8 cellular contexts compared by ENCODE assay signal in genomic region chrX:55160685-55161552, GRCh38. TPM values are rescaled to one million over a fixed set of nuclear protein-coding genes. Genes with fewer than 3 reads are reported as not detected.
A peak's percentile ranks its signal among the peaks of the same experiment; 100 is the strongest.
DNase-seq lines count a peak whose midpoint lies in the region; ATAC-seq, FAIRE-seq and TF ChIP-seq lines count a peak whose summit lies in the region.

No MANE protein-coding gene starts in this region.

- in situ Hi-C loops in astrocyte of the cerebellum (cut with HindIII; ENCODE audit: low sequenced_read_pairs), result no loop called here

- H3K4me1 Mint-ChIP-seq in T-helper 2 cell treated with Interferon-gamma antibody and Interleukin-4, amounts not matched to agents 5 μg/mL and 100 μg/mL, for 36 hours (ENCODE audit: low read depth), result peaks cover 13% of the 10 kb centered on the region

- H3K4me3 ChIP-seq in astrocyte of the cerebellum (ENCODE audit: low read depth, low read length), result peak overlapping the region; percentile 68
- peak overlapping the region; percentile 15 for H3K4me3 ChIP-seq in hepatocyte
- H3K4me3 ChIP-seq in rectal smooth muscle tissue (ENCODE audit: low read length), result peak overlapping the region; percentile 69
- peak overlapping the region; percentile 28 to 29 for H3K4me3 ChIP-seq in aorta (ENCODE audit: low read length in 2 of 2)

- ATAC-seq in HG02973 (IDR thresholded peaks at IDR 0.05; ENCODE audit: unreplicated experiment), result peak; percentile 92
- ATAC-seq in aorta (ENCODE audit: low FRiP score), result peak; percentile 99

- H3K27ac ChIP-seq in hepatocyte (peak overlapping the region; percentile 91), rectal smooth muscle tissue (ENCODE audit: low read depth, low read length) (peak overlapping the region; percentile 83), aorta (ENCODE audit: low read depth in 1 of 2, low read length in 2 of 2) (peak overlapping the region in 1 of 2 donors; percentile 58)

- intact Hi-C loops in aorta (cut with DNase I), result loop anchor here (10.0 kb wide), 4 partner anchors 156 to 554 kb away; partner anchors contain the start of genes APEX2 (in 2 of the 2), MAGEH1 (in 1 of the 2), RRAGB (in 1 of the 2) and TRO (in 1 of the 2)

- peak overlapping the region; percentile 50 for H3K9ac ChIP-seq in rectal smooth muscle tissue (ENCODE audit: low read length)

- H3K36me3 Mint-ChIP-seq in T-helper 2 cell treated with Interferon-gamma antibody and Interleukin-4, amounts not matched to agents 5 μg/mL and 100 μg/mL, for 36 hours (ENCODE audit: low read depth), result no peaks in the 10 kb centered on the region

- no peaks in the 10 kb centered on the region for H3K9me2 ChIP-seq in hepatocyte (replicated peaks; ENCODE audit: insufficient read depth)

- H3K27me3 Mint-ChIP-seq in T-helper 2 cell treated with Interferon-gamma antibody and Interleukin-4, amounts not matched to agents 5 μg/mL and 100 μg/mL, for 36 hours (ENCODE audit: low read depth), result peaks cover 13% of the 10 kb centered on the region

- peak overlapping the region; percentile 84 for H3K4me3 Mint-ChIP-seq in T-helper 2 cell treated with Interferon-gamma antibody and Interleukin-4, amounts not matched to agents 5 μg/mL and 100 μg/mL, for 36 hours

- DNase-seq in GM18507 (ENCODE audit: extremely low spot score, insufficient read length, low read depth), result peak; percentile 42
- peak; percentile 33 for DNase-seq in NCI-H187 treated with DMSO at 0.1 percent for 48 hours (lab: John Stamatoyannopoulos, UW)
- peak; percentile 85 for DNase-seq in T-helper 2 cell treated with Interferon-gamma antibody and Interleukin-4, amounts not matched to agents 5 μg/mL and 100 μg/mL, for 36 hours (ENCODE audit: low spot score)
- peak; percentile 56 for DNase-seq in astrocyte of the cerebellum (ENCODE audit: low read depth)
- peak; percentile 91 for DNase-seq in hepatocyte (ENCODE audit: low spot score)
- DNase-seq in aorta, result peak; percentile 94 to 95

- no peaks in the 10 kb centered on the region for H3K36me3 ChIP-seq in hepatocyte (replicated peaks; ENCODE audit: insufficient read depth, low read depth)
- no peaks in the 10 kb centered on the region for H3K36me3 ChIP-seq in rectal smooth muscle tissue (ENCODE audit: control insufficient read depth, insufficient read depth, low read length)
- no peaks in the 10 kb centered on the region for H3K36me3 ChIP-seq in aorta (ENCODE audit: control insufficient read depth in 1 of 2, insufficient read depth in 2 of 2, low read length in 1 of 2)

- H2AFZ ChIP-seq in hepatocyte, result peak overlapping the region; percentile 46

- H3K79me2 ChIP-seq in hepatocyte, result no peaks in the 10 kb centered on the region

- H3K9me3 ChIP-seq in hepatocyte (ENCODE audit: low read depth) (no peaks in the 10 kb centered on the region), aorta (ENCODE audit: control insufficient read depth, low read length) (no peaks in the 10 kb centered on the region)

- WGBS in hepatocyte (ENCODE audit: low lambda C conversion rate, missing lambda C conversion rate), result 50% methylated on average over 57 of the region's 63 CpGs
- 0 to 31% methylated on average over 61 to 63 of the region's 63 CpGs for WGBS in aorta, 2 donors

- H3K4me1 ChIP-seq in hepatocyte (ENCODE audit: insufficient read depth) (no peaks in the 10 kb centered on the region), rectal smooth muscle tissue (ENCODE audit: control insufficient read depth, insufficient read depth, low read length) (no peaks in the 10 kb centered on the region), aorta (ENCODE audit: control insufficient read depth in 1 of 2, insufficient read depth in 2 of 2, low read length in 2 of 2) (no peaks in the 10 kb centered on the region)

- H3K27ac Mint-ChIP-seq in T-helper 2 cell treated with Interferon-gamma antibody and Interleukin-4, amounts not matched to agents 5 μg/mL and 100 μg/mL, for 36 hours, result peak overlapping the region; percentile 88

- FAIRE-seq in GM18507 (lab: Jason Lieb, UNC), result peak; percentile 98

- H4K20me1 ChIP-seq in hepatocyte (ENCODE audit: insufficient read depth, poor library complexity, severe bottlenecking), result no peaks in the 10 kb centered on the region

- H3K4me2 ChIP-seq in hepatocyte, result peak overlapping the region; percentile 78

- TF ChIP-seq CTCF in astrocyte of the cerebellum (IDR thresholded peaks at IDR 0.05; ENCODE audit: low read depth, low read length, missing control alignments) (no peak), hepatocyte (IDR thresholded peaks at IDR 0.05; ENCODE audit: poor library complexity) (peak; percentile 55)

- H3K27me3 ChIP-seq in hepatocyte (no peaks in the 10 kb centered on the region), rectal smooth muscle tissue (ENCODE audit: control insufficient read depth, insufficient read depth, low read length) (peaks cover 2% of the 10 kb centered on the region), aorta (ENCODE audit: control insufficient read depth in 1 of 2, insufficient read depth in 2 of 2, low read length in 1 of 2) (no peaks in the 10 kb centered on the region)

- H3K9me3 Mint-ChIP-seq in T-helper 2 cell treated with Interferon-gamma antibody and Interleukin-4, amounts not matched to agents 5 μg/mL and 100 μg/mL, for 36 hours, result no peaks in the 10 kb centered on the region

RNA-seq across cellular contexts. Expression of gene PAGE5, which starts 59.2 kb away (rescaled TPM):
- total RNA-seq in hepatocyte (not detected in 2 replicates), aorta (not detected)
- polyA plus RNA-seq in hepatocyte (not detected in 2 replicates), aorta (not detected)

Comparison
In these comparisons a context has a peak if more than half of its experiments do, and no peak if none do; other contexts are left out.
1. DNase-seq: peak in every context shown above with its lines; median percentile 94 in aorta; 91 in hepatocyte; 85 in T-helper 2 cell treated with Interferon-gamma antibody and Interleukin-4, amounts not matched to agents 5 μg/mL and 100 μg/mL, for 36 hours; 56 in astrocyte of the cerebellum; 42 in GM18507; 33 in NCI-H187 treated with DMSO at 0.1 percent for 48 hours.
2. H3K4me3 ChIP-seq: peak in every context shown above with its lines; median percentile 69 in rectal smooth muscle tissue; 68 in astrocyte of the cerebellum; 28 in aorta; 15 in hepatocyte.